25 cellular contexts compared by ENCODE assay signal in the genomic region with DNA sequence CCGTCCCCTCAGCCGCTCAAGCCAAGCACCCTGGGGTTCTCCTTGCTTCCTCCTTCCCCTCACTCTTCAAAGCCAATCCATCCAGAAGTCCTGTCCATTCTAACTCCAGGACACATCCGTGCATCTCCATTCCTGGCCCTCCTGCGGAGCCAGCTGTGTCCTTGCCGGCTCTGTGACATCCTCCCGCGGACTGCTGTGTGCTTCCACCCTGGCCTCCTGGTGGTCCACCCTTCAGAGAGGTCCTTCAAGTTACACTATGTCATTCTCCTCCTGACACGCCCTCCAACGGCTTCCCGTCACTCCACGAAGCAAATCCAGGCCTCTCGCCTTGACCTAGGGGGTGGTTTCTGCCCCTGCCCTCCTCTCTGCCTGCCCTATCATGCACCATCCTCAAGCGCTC. TPM values are rescaled to one million over a fixed set of nuclear protein-coding genes. Genes with fewer than 3 reads are reported as not detected.
"Had no signal": no experiment of that assay in that cellular context is flagged by ENCODE, and none has a peak within 500 bp of the region (broad histone marks: within the 10 kb centered on the region; RNA-seq: fewer than 3 reads in every experiment).

No MANE protein-coding gene starts in this region.

- FAIRE-seq: frontal cortex had no signal

- H3K27me3 Mint-ChIP-seq: activated naive CD8-positive, alpha-beta T cell treated with anti-CD3 and anti-CD28 coated beads for 36 hours; naive thymus-derived CD8-positive, alpha-beta T cell had no signal

- H3K36me3 Mint-ChIP-seq: activated naive CD8-positive, alpha-beta T cell treated with anti-CD3 and anti-CD28 coated beads for 36 hours; memory B cell; naive thymus-derived CD8-positive, alpha-beta T cell had no signal

- H3K27ac ChIP-seq: breast epithelium, heart left ventricle, prostate gland, right lobe of liver, SK-N-MC, stomach, testis had no signal

- H3K9me3 ChIP-seq: breast epithelium, heart left ventricle, prostate gland, right lobe of liver, stomach, testis had no signal

- H3K4me1 ChIP-seq: breast epithelium, prostate gland, right lobe of liver, stomach had no signal

- H3K36me3 ChIP-seq: breast epithelium, heart left ventricle, prostate gland, right lobe of liver, stomach had no signal

- H3K27me3 ChIP-seq: breast epithelium, heart left ventricle, right lobe of liver, stomach, testis had no signal

- DNase-seq: activated CD4-positive, alpha-beta T cell treated with anti-CD3 and anti-CD28 coated beads, Interleukin-2, amount 50 U/mL, for 48 hours; activated CD4-positive, CD25-positive, alpha-beta regulatory T cell treated with anti-CD3 and anti-CD28 coated beads, Interleukin-2, amount 50 U/mL, for 72 hours; activated gamma-delta T cell treated with Interleukin-2 at 50 U/mL for 16 hours; activated naive CD8-positive, alpha-beta T cell treated with anti-CD3 and anti-CD28 coated beads for 36 hours; activated T-cell treated with anti-CD3 and anti-CD28 coated beads, Interleukin-2, amount 50 U/mL, for 1 hour; anterior cingulate cortex; dermis blood vessel endothelial cell; effector memory CD8-positive, alpha-beta T cell; naive thymus-derived CD8-positive, alpha-beta T cell; occipital lobe; stimulated activated CD4-positive, alpha-beta T cell treated with anti-CD3 and anti-CD28 coated beads, Interleukin-2, amount 100 ng/mL, for 24 hours; stomach; T-helper 1 cell; T1000; testis had no signal

- H3K4me3 ChIP-seq: breast epithelium, heart left ventricle, prostate gland, right lobe of liver, SK-N-MC, stomach, testis had no signal

- H3K27ac Mint-ChIP-seq: activated naive CD8-positive, alpha-beta T cell treated with anti-CD3 and anti-CD28 coated beads for 36 hours; effector memory CD8-positive, alpha-beta T cell; memory B cell had no signal

- H3K9me3 Mint-ChIP-seq: activated naive CD8-positive, alpha-beta T cell treated with anti-CD3 and anti-CD28 coated beads for 36 hours; effector memory CD8-positive, alpha-beta T cell; memory B cell; naive thymus-derived CD8-positive, alpha-beta T cell had no signal

- ATAC-seq: effector memory CD8-positive, alpha-beta T cell; heart left ventricle; naive thymus-derived CD8-positive, alpha-beta T cell; right lobe of liver had no signal

- H3K4me3 Mint-ChIP-seq: activated naive CD8-positive, alpha-beta T cell treated with anti-CD3 and anti-CD28 coated beads for 36 hours; effector memory CD8-positive, alpha-beta T cell; memory B cell; naive thymus-derived CD8-positive, alpha-beta T cell had no signal

RNA-seq across cellular contexts. Expression of a gene that starts 13.0 kb away (rescaled TPM):
- total RNA-seq: cerebellum, epithelial cell of proximal tubule, frontal cortex, occipital lobe, urinary bladder had no signal
- polyA plus RNA-seq: naive thymus-derived CD8-positive, alpha-beta T cell had no signal
